32 cellular contexts compared by ENCODE assay signal in genomic region chr2:97737421-97738235, GRCh38. TPM values are rescaled to one million over a fixed set of nuclear protein-coding genes. Genes with fewer than 3 reads are reported as not detected.
DNase-seq lines count a peak whose midpoint lies in the region; ATAC-seq and TF ChIP-seq lines count a peak whose summit lies in the region.
"Had no signal": no experiment of that assay in that cellular context is flagged by ENCODE, and none has a peak within 500 bp of the region (broad histone marks: within the 10 kb centered on the region; RNA-seq: fewer than 3 reads in every experiment).

No MANE protein-coding gene starts in this region.

- H3K4me3 Mint-ChIP-seq in activated T-helper 1 cell treated with anti-CD3 and anti-CD28 coated beads, Interleukin-12 subunit alpha, Interleukin-12 subunit beta, Interleukin-2, Interleukin-4 antibody, amounts not matched to agents 30 ng/mL and 10 ng/mL and 1 ng/mL, durations not matched to agents 14 hours and 24 hours and 36 hours = no peak overlapping the region
- no peak overlapping the region for H3K4me3 Mint-ChIP-seq in natural killer cell
- H3K4me3 Mint-ChIP-seq: nephron progenitor cell; T-helper 1 cell treated with Interleukin-12 subunit alpha and Interleukin-12 subunit beta and Interleukin-4 antibody, amounts not matched to agents 30 μg/mL and 1 μg/mL, for 36 hours had no signal

- H3K36me3 ChIP-seq in left ventricle myocardium inferior (no peaks in the 10 kb centered on the region), upper lobe of right lung (no peaks in the 10 kb centered on the region), prostate gland (no peaks in the 10 kb centered on the region)
- H3K36me3 ChIP-seq: esophagus muscularis mucosa, MG63, pancreas, right atrium auricular region, tibial artery had no signal

- no peaks in the 10 kb centered on the region for H3K9me3 Mint-ChIP-seq in activated T-helper 1 cell treated with anti-CD3 and anti-CD28 coated beads, Interleukin-12 subunit alpha, Interleukin-12 subunit beta, Interleukin-2, Interleukin-4 antibody, amounts not matched to agents 30 ng/mL and 10 ng/mL and 1 ng/mL, durations not matched to agents 14 hours and 24 hours and 36 hours
- no peaks in the 10 kb centered on the region for H3K9me3 Mint-ChIP-seq in natural killer cell
- H3K9me3 Mint-ChIP-seq: nephron progenitor cell; T-helper 1 cell treated with Interleukin-12 subunit alpha and Interleukin-12 subunit beta and Interleukin-4 antibody, amounts not matched to agents 30 μg/mL and 1 μg/mL, for 36 hours had no signal

- H3K9me3 ChIP-seq in left ventricle myocardium inferior (replicated peaks) (no peaks in the 10 kb centered on the region), upper lobe of right lung (no peaks in the 10 kb centered on the region), prostate gland (no peaks in the 10 kb centered on the region)
- H3K9me3 ChIP-seq: BLaER1, Caco-2, esophagus muscularis mucosa, MG63, pancreas, right atrium auricular region, tibial artery had no signal

- no peaks in the 10 kb centered on the region for H3K27me3 Mint-ChIP-seq in activated T-helper 1 cell treated with anti-CD3 and anti-CD28 coated beads, Interleukin-12 subunit alpha, Interleukin-12 subunit beta, Interleukin-2, Interleukin-4 antibody, amounts not matched to agents 30 ng/mL and 10 ng/mL and 1 ng/mL, durations not matched to agents 14 hours and 24 hours and 36 hours (ENCODE audit: insufficient read depth)
- H3K27me3 Mint-ChIP-seq in natural killer cell (ENCODE audit: low read depth in 2 of 2) = no peaks in the 10 kb centered on the region

- H3K4me1 ChIP-seq in left ventricle myocardium inferior (peaks cover 12% of the 10 kb centered on the region), upper lobe of right lung (no peaks in the 10 kb centered on the region), prostate gland (replicated peaks) (no peaks in the 10 kb centered on the region)
- H3K4me1 ChIP-seq: Caco-2, pancreas, tibial artery had no signal

- H3K27ac ChIP-seq in left ventricle myocardium inferior (replicated peaks) (no peak overlapping the region), upper lobe of right lung (no peak overlapping the region), prostate gland (no peak overlapping the region)
- H3K27ac ChIP-seq: esophagus muscularis mucosa, KMS-11, pancreas, right atrium auricular region, tibial artery had no signal

- 94% methylated on average over 32 of the region's 32 CpGs for WGBS in prostate gland

- TF ChIP-seq CTCF in left ventricle myocardium inferior (IDR thresholded peaks at IDR 0.05; ENCODE audit: borderline replicate concordance) (no peak), natural killer cell (IDR thresholded peaks at IDR 0.05) (no peak), upper lobe of right lung (IDR thresholded peaks at IDR 0.05) (no peak), prostate gland (IDR thresholded peaks at IDR 0.05) (no peak)

- no peaks in the 10 kb centered on the region for H3K27me3 ChIP-seq in left ventricle myocardium inferior (ENCODE audit: low read depth)
- H3K27me3 ChIP-seq in upper lobe of right lung = no peaks in the 10 kb centered on the region
- H3K27me3 ChIP-seq in prostate gland (replicated peaks; ENCODE audit: insufficient read depth) = no peaks in the 10 kb centered on the region
- H3K27me3 ChIP-seq: BLaER1, esophagus muscularis mucosa, MG63, pancreas, right atrium auricular region had no signal

- peaks cover 51% of the 10 kb centered on the region for H3K36me3 Mint-ChIP-seq in activated T-helper 1 cell treated with anti-CD3 and anti-CD28 coated beads, Interleukin-12 subunit alpha, Interleukin-12 subunit beta, Interleukin-2, Interleukin-4 antibody, amounts not matched to agents 30 ng/mL and 10 ng/mL and 1 ng/mL, durations not matched to agents 14 hours and 24 hours and 36 hours (ENCODE audit: low read depth)
- peaks cover 8% of the 10 kb centered on the region for H3K36me3 Mint-ChIP-seq in natural killer cell

- peak; percentile 10 for DNase-seq in left ventricle myocardium inferior
- DNase-seq in Right ventricle myocardium inferior (ENCODE audit: missing footprints) = no peak
- no peak for DNase-seq in activated T-helper 1 cell treated with anti-CD3 and anti-CD28 coated beads, Interleukin-12 subunit alpha, Interleukin-12 subunit beta, Interleukin-2, Interleukin-4 antibody, amounts not matched to agents 30 ng/mL and 10 ng/mL and 1 ng/mL, durations not matched to agents 14 hours and 24 hours and 36 hours (ENCODE audit: low spot score)
- no peak for DNase-seq in natural killer cell
- peak; percentile 52 for DNase-seq in upper lobe of right lung
- no peak for DNase-seq in prostate gland (ENCODE audit: low spot score)
- DNase-seq in SK-N-DZ (ENCODE audit: low spot score) = no peak
- DNase-seq: activated CD4-positive, alpha-beta T cell treated with anti-CD3 and anti-CD28 coated beads, Interleukin-2, amount 50 U/mL, for 48 hours; activated gamma-delta T cell; DMS79 treated with DMSO at 0.1 percent for 48 hours; foreskin fibroblast; GDM1; islet precursor cell; MG63; NCI-H1105 treated with DMSO at 0.1 percent for 48 hours; NCI-H2029; NCI-H526 treated with DMSO at 0.1 percent for 48 hours; nephron progenitor cell; NK-92 treated with Interleukin-12 subunit alpha and Interleukin-12 subunit beta, amount 100 ng/mL, for 24 hours; stimulated activated CD4-positive, alpha-beta T cell treated with anti-CD3 and anti-CD28 coated beads, Interleukin-2, amount 100 ng/mL, for 24 hours; stimulated activated CD8-positive, alpha-beta memory T cell treated with anti-CD3 and anti-CD28 coated beads, Interleukin-4, amount 100 ng/mL, for 48 hours had no signal

- H3K4me3 ChIP-seq in left ventricle myocardium inferior (no peak overlapping the region), upper lobe of right lung (no peak overlapping the region), prostate gland (no peak overlapping the region)
- H3K4me3 ChIP-seq: BLaER1, esophagus muscularis mucosa, lung, MG63, pancreas, right atrium auricular region, tibial artery had no signal

- ATAC-seq in Right ventricle myocardium inferior = no peak
- no peak for ATAC-seq in natural killer cell
- ATAC-seq in upper lobe of right lung = no peak
- ATAC-seq: activated CD4-positive, CD25-positive, alpha-beta regulatory T cell treated with anti-CD3 and anti-CD28 coated beads, Interleukin-2, amount 50 U/mL, for 24 hours; pancreas; SK-N-SH treated with all-trans-retinoic acid at 6 μM for 48 hours had no signal

- H3K27ac Mint-ChIP-seq in activated T-helper 1 cell treated with anti-CD3 and anti-CD28 coated beads, Interleukin-12 subunit alpha, Interleukin-12 subunit beta, Interleukin-2, Interleukin-4 antibody, amounts not matched to agents 30 ng/mL and 10 ng/mL and 1 ng/mL, durations not matched to agents 14 hours and 24 hours and 36 hours = peak overlapping the region; percentile 63
- peak overlapping the region; percentile 34 to 82 for H3K27ac Mint-ChIP-seq in natural killer cell
- H3K27ac Mint-ChIP-seq: nephron progenitor cell had no signal

- intact Hi-C loops in left ventricle myocardium inferior (cut with micrococcal nuclease) = no loop called here
- intact Hi-C loops in Right ventricle myocardium inferior (cut with DNase I) = no loop called here
- intact Hi-C loops in activated T-helper 1 cell treated with anti-CD3 and anti-CD28 coated beads, Interleukin-12 subunit alpha, Interleukin-12 subunit beta, Interleukin-2, Interleukin-4 antibody, amounts not matched to agents 30 ng/mL and 10 ng/mL and 1 ng/mL, durations not matched to agents 14 hours and 24 hours and 36 hours (cut with micrococcal nuclease) = no loop called here
- intact Hi-C loops in natural killer cell (cut with micrococcal nuclease) = no loop called here
- intact Hi-C loops in upper lobe of right lung (cut with DNase I) = no loop called here
- intact Hi-C loops in prostate gland (cut with DNase I) = no loop called here

- TF ChIP-seq POLR2A in prostate gland (IDR thresholded peaks at IDR 0.05) = no peak

- H3K4me1 Mint-ChIP-seq in activated T-helper 1 cell treated with anti-CD3 and anti-CD28 coated beads, Interleukin-12 subunit alpha, Interleukin-12 subunit beta, Interleukin-2, Interleukin-4 antibody, amounts not matched to agents 30 ng/mL and 10 ng/mL and 1 ng/mL, durations not matched to agents 14 hours and 24 hours and 36 hours (ENCODE audit: low read depth) = peaks cover 29% of the 10 kb centered on the region
- H3K4me1 Mint-ChIP-seq in natural killer cell = peaks cover 48 to 68% of the 10 kb centered on the region in 2 donors

RNA-seq across cellular contexts. Expression of gene ZAP70, which starts 24.3 kb away (rescaled TPM):
- total RNA-seq in left ventricle myocardium inferior = 0.55 TPM
- total RNA-seq in Right ventricle myocardium inferior = 1.6 TPM
- total RNA-seq in activated T-helper 1 cell treated with anti-CD3 and anti-CD28 coated beads, Interleukin-12 subunit alpha, Interleukin-12 subunit beta, Interleukin-2, Interleukin-4 antibody, amounts not matched to agents 30 ng/mL and 10 ng/mL and 1 ng/mL, durations not matched to agents 14 hours and 24 hours and 36 hours = 302 and 313 TPM in 2 replicates
- 1,000 to 10,000 TPM in 1 of 3 donors, 100 to 1,000 TPM in 2; 883 to 1,008 (median 954) TPM for total RNA-seq in natural killer cell
- 10.2 TPM for total RNA-seq in upper lobe of right lung
- 1 to 10 TPM; 1.8 to 3.9 TPM for total RNA-seq in prostate gland
- 3.5 and 7.8 TPM in 2 replicates for polyA plus RNA-seq in SK-N-DZ (2014; cell fraction: cytosol; rRNA removed)
- 30.0 and 44.7 TPM in 2 replicates for polyA plus RNA-seq in SK-N-DZ (2014; cell fraction: nucleus; rRNA removed)

Comparison
In these comparisons a context has a peak if more than half of its experiments do, and no peak if none do; other contexts are left out.
1. DNase-seq: peak in left ventricle myocardium inferior (single experiment) and upper lobe of right lung (single experiment); none in Right ventricle myocardium inferior (single experiment), activated T-helper 1 cell treated with anti-CD3 and anti-CD28 coated beads, Interleukin-12 subunit alpha, Interleukin-12 subunit beta, Interleukin-2, Interleukin-4 antibody, amounts not matched to agents 30 ng/mL and 10 ng/mL and 1 ng/mL, durations not matched to agents 14 hours and 24 hours and 36 hours (single experiment), natural killer cell (single experiment), prostate gland (single experiment) and SK-N-DZ (single experiment).
2. RNA of gene ZAP70, which starts 24.3 kb away (total RNA-seq): 883 to 1,008 TPM in natural killer cell and 302 to 313 TPM in activated T-helper 1 cell treated with anti-CD3 and anti-CD28 coated beads, Interleukin-12 subunit alpha, Interleukin-12 subunit beta, Interleukin-2, Interleukin-4 antibody, amounts not matched to agents 30 ng/mL and 10 ng/mL and 1 ng/mL, durations not matched to agents 14 hours and 24 hours and 36 hours; 10.2 TPM in upper lobe of right lung (single experiment), 1.8 to 3.9 TPM in prostate gland, 1.6 TPM in Right ventricle myocardium inferior (single experiment) and 0.55 TPM in left ventricle myocardium inferior (single experiment); every median in the first group is over 10 times any median in the second.